ENCODE assay signal across 8 cellular contexts in genomic region chr7:155644971-155645509, GRCh38. TPM values are rescaled to one million over a fixed set of nuclear protein-coding genes. Genes with fewer than 3 reads are reported as not detected.
DNase-seq lines count a peak whose midpoint lies in the region; ATAC-seq and TF ChIP-seq lines count a peak whose summit lies in the region.

No MANE protein-coding gene starts in this region.

- CTCF ChIA-PET in activated CD8-positive, alpha-beta memory T cell treated with anti-CD3 and anti-CD28 coated beads, Interleukin-2, amount 10 ng/mL, durations not matched to agents 7 days and 5 days (lab: Charles Lee) = interaction anchor here (0.9 to 1.6 kb wide), 5 partner anchors 25 to 123 kb away, joined by 3 to 16 read pairs (median 4); no protein-coding TSS in a partner anchor

- ATAC-seq in HG02678 (IDR thresholded peaks at IDR 0.05; ENCODE audit: unreplicated experiment) = peak; percentile 30
- peak; percentile 46 for ATAC-seq in activated CD8-positive, alpha-beta memory T cell treated with anti-CD3 and anti-CD28 coated beads, Interleukin-2, amount 10 ng/mL, durations not matched to agents 7 days and 5 days
- peak; percentile 68 for ATAC-seq in stimulated activated naive CD8-positive, alpha-beta T cell treated with anti-CD3 and anti-CD28 coated beads, Interleukin-15, amount 100 ng/mL, for 72 hours

- H3K4me3 Mint-ChIP-seq in activated CD8-positive, alpha-beta memory T cell treated with anti-CD3 and anti-CD28 coated beads, Interleukin-2, amount 10 ng/mL, durations not matched to agents 7 days and 5 days = peak overlapping the region; percentile 86
- H3K4me3 Mint-ChIP-seq in stimulated activated naive CD8-positive, alpha-beta T cell treated with anti-CD3 and anti-CD28 coated beads, Interleukin-15, amount 100 ng/mL, for 72 hours = peak overlapping the region; percentile 90 to 94

- peaks cover 9% of the 10 kb centered on the region for H3K9me3 Mint-ChIP-seq in activated CD8-positive, alpha-beta memory T cell treated with anti-CD3 and anti-CD28 coated beads, Interleukin-2, amount 10 ng/mL, durations not matched to agents 7 days and 5 days (ENCODE audit: low read depth)
- H3K9me3 Mint-ChIP-seq in stimulated activated naive CD8-positive, alpha-beta T cell treated with anti-CD3 and anti-CD28 coated beads, Interleukin-15, amount 100 ng/mL, for 72 hours = peaks cover 14 to 22% of the 10 kb centered on the region in 2 donors

- TF ChIP-seq POLR2A in erythroblast (IDR thresholded peaks at IDR 0.05; ENCODE audit: low read length) = no peak

- peaks cover 72% of the 10 kb centered on the region for H3K36me3 Mint-ChIP-seq in activated CD8-positive, alpha-beta memory T cell treated with anti-CD3 and anti-CD28 coated beads, Interleukin-2, amount 10 ng/mL, durations not matched to agents 7 days and 5 days

- peak; percentile 12 to 28 for DNase-seq in NCI-H524 (lab: John Stamatoyannopoulos, UW)
- no peak for DNase-seq in NCI-H524 treated with DMSO at 0.1 percent for 48 hours (lab: John Stamatoyannopoulos, UW)
- peak; percentile 4 for DNase-seq in NCI-H1105 (lab: John Stamatoyannopoulos, UW)
- peak; percentile 64 for DNase-seq in activated CD8-positive, alpha-beta memory T cell treated with anti-CD3 and anti-CD28 coated beads, Interleukin-2, amount 10 ng/mL, durations not matched to agents 7 days and 5 days
- DNase-seq in erythroblast (lab: John Stamatoyannopoulos, UW) = peak; percentile 86 to 87
- DNase-seq in myocyte (ENCODE audit: low read depth) = peak; percentile 67
- peak in 1 of 2 donors; percentile 57 for DNase-seq in stimulated activated naive CD8-positive, alpha-beta T cell treated with anti-CD3 and anti-CD28 coated beads, Interleukin-15, amount 100 ng/mL, for 72 hours

- H3K27me3 Mint-ChIP-seq in activated CD8-positive, alpha-beta memory T cell treated with anti-CD3 and anti-CD28 coated beads, Interleukin-2, amount 10 ng/mL, durations not matched to agents 7 days and 5 days = no peaks in the 10 kb centered on the region
- no peaks in the 10 kb centered on the region for H3K27me3 Mint-ChIP-seq in stimulated activated naive CD8-positive, alpha-beta T cell treated with anti-CD3 and anti-CD28 coated beads, Interleukin-15, amount 100 ng/mL, for 72 hours

- peak overlapping the region; percentile 98 for H3K27ac Mint-ChIP-seq in activated CD8-positive, alpha-beta memory T cell treated with anti-CD3 and anti-CD28 coated beads, Interleukin-2, amount 10 ng/mL, durations not matched to agents 7 days and 5 days
- peak overlapping the region; percentile 99 for H3K27ac Mint-ChIP-seq in stimulated activated naive CD8-positive, alpha-beta T cell treated with anti-CD3 and anti-CD28 coated beads, Interleukin-15, amount 100 ng/mL, for 72 hours

- H3K4me1 Mint-ChIP-seq in activated CD8-positive, alpha-beta memory T cell treated with anti-CD3 and anti-CD28 coated beads, Interleukin-2, amount 10 ng/mL, durations not matched to agents 7 days and 5 days = peaks cover 48% of the 10 kb centered on the region
- H3K4me1 Mint-ChIP-seq in stimulated activated naive CD8-positive, alpha-beta T cell treated with anti-CD3 and anti-CD28 coated beads, Interleukin-15, amount 100 ng/mL, for 72 hours = peaks cover 56% of the 10 kb centered on the region

RNA-seq across cellular contexts. Expression of gene RBM33, which starts 0.6 kb away (rescaled TPM):
- 100 to 1,000 TPM in 1 of 2 experiments, 10 to 100 TPM in 1; 75.6 to 102 TPM for total RNA-seq in activated CD8-positive, alpha-beta memory T cell treated with anti-CD3 and anti-CD28 coated beads, Interleukin-2, amount 10 ng/mL, durations not matched to agents 7 days and 5 days
- 29.4 and 34.8 TPM in 2 replicates for total RNA-seq in myocyte
- 21.0 TPM for polyA plus RNA-seq in myocyte (2012)
